ENCODE assay signal across 6 cellular contexts in genomic region chr11:122863154-122863553, GRCh38. TPM values are rescaled to one million over a fixed set of nuclear protein-coding genes. Genes with fewer than 3 reads are reported as not detected.
"Had no signal": no experiment of that assay in that cellular context is flagged by ENCODE, and none has a peak within 500 bp of the region (broad histone marks: within the 10 kb centered on the region; RNA-seq: fewer than 3 reads in every experiment).

No MANE protein-coding gene starts in this region.

RNA-seq across cellular contexts. Expression of gene CRTAM, which starts 24.9 kb away (rescaled TPM):
- total RNA-seq: mesothelial cell of epicardium, progenitor cell of endocrine pancreas, pulmonary artery endothelial cell, renal cortical epithelial cell, smooth muscle cell had no signal
- polyA plus RNA-seq: neural cell, smooth muscle cell had no signal
